9 cellular contexts compared by ENCODE assay signal in genomic region chr2:138787053-138787666, GRCh38. TPM values are rescaled to one million over a fixed set of nuclear protein-coding genes. Genes with fewer than 3 reads are reported as not detected.
DNase-seq lines count a peak whose midpoint lies in the region; ATAC-seq, FAIRE-seq and TF ChIP-seq lines count a peak whose summit lies in the region.
"Had no signal": no experiment of that assay in that cellular context is flagged by ENCODE, and none has a peak within 500 bp of the region (broad histone marks: within the 10 kb centered on the region; RNA-seq: fewer than 3 reads in every experiment).

No MANE protein-coding gene starts in this region.

- DNase-seq in COR-L47 (lab: John Stamatoyannopoulos, UW), result peak; percentile 31
- DNase-seq in NCI-H2171 treated with DMSO at 0.1 percent for 48 hours (lab: John Stamatoyannopoulos, UW), result peak; percentile 64
- DNase-seq in bronchial epithelial cell (ENCODE audit: low read depth), result peak; percentile 39
- DNase-seq in midbrain (lab: John Stamatoyannopoulos, UW), result peak; percentile 68
- DNase-seq in posterior cingulate gyrus, result no peak
- no peak for DNase-seq in activated effector memory CD4-positive, alpha-beta T cell treated with Interleukin-2 at 50 U/mL for 16 hours
- DNase-seq in activated CD4-positive, alpha-beta memory T cell treated with anti-CD3 and anti-CD28 coated beads, Interleukin-2, amount 10 ng/mL, durations not matched to agents 7 days and 5 days, result no peak

- CTCF ChIA-PET in activated CD4-positive, alpha-beta memory T cell treated with anti-CD3 and anti-CD28 coated beads, Interleukin-2, amount 10 ng/mL, durations not matched to agents 7 days and 5 days (lab: Charles Lee), result interaction anchor here (0.7 to 1.9 kb wide), 7 partner anchors 8 to 921 kb away, joined by 3 to 7 read pairs (median 3); no protein-coding TSS in a partner anchor

- no peaks in the 10 kb centered on the region for H3K4me1 Mint-ChIP-seq in activated CD4-positive, alpha-beta memory T cell treated with anti-CD3 and anti-CD28 coated beads, Interleukin-2, amount 10 ng/mL, durations not matched to agents 7 days and 5 days

- peak; percentile 66 for ATAC-seq in GM21526 (IDR thresholded peaks at IDR 0.05; ENCODE audit: low FRiP score, unreplicated experiment)

- H3K27ac Mint-ChIP-seq in activated CD4-positive, alpha-beta memory T cell treated with anti-CD3 and anti-CD28 coated beads, Interleukin-2, amount 10 ng/mL, durations not matched to agents 7 days and 5 days, result no peak overlapping the region

- no peaks in the 10 kb centered on the region for H3K36me3 ChIP-seq in bronchial epithelial cell (ENCODE audit: control insufficient read depth, insufficient read depth, low read length)
- H3K36me3 ChIP-seq: SJSA1 had no signal

- H3K4me3 ChIP-seq in bronchial epithelial cell (ENCODE audit: low read depth, low read length), result no peak overlapping the region
- H3K4me3 ChIP-seq: SJSA1 had no signal

- no peak for FAIRE-seq in bronchial epithelial cell (lab: Jason Lieb, UNC)

- POLR2A ChIA-PET in activated CD4-positive, alpha-beta memory T cell treated with anti-CD3 and anti-CD28 coated beads, Interleukin-2, amount 10 ng/mL, durations not matched to agents 7 days and 5 days (lab: Charles Lee), result no interaction called here

- peaks cover 2% of the 10 kb centered on the region for H3K27me3 ChIP-seq in bronchial epithelial cell (ENCODE audit: control insufficient read depth, insufficient read depth, low read length)

- H3K27me3 Mint-ChIP-seq in activated CD4-positive, alpha-beta memory T cell treated with anti-CD3 and anti-CD28 coated beads, Interleukin-2, amount 10 ng/mL, durations not matched to agents 7 days and 5 days, result peaks cover 19% of the 10 kb centered on the region

- H3K36me3 Mint-ChIP-seq in activated CD4-positive, alpha-beta memory T cell treated with anti-CD3 and anti-CD28 coated beads, Interleukin-2, amount 10 ng/mL, durations not matched to agents 7 days and 5 days (ENCODE audit: low read depth), result no peaks in the 10 kb centered on the region

- TF ChIP-seq CTCF in bronchial epithelial cell (IDR thresholded peaks at IDR 0.05; ENCODE audit: insufficient read depth, low read length, severe bottlenecking), result peak; percentile 59

- intact Hi-C loops in posterior cingulate gyrus (cut with DNase I), result loop anchor here (1.0 to 5.0 kb wide), 2 partner anchors 415 to 877 kb away; no protein-coding TSS in a partner anchor

- H3K9me3 Mint-ChIP-seq in activated CD4-positive, alpha-beta memory T cell treated with anti-CD3 and anti-CD28 coated beads, Interleukin-2, amount 10 ng/mL, durations not matched to agents 7 days and 5 days, result no peaks in the 10 kb centered on the region

- H3K4me3 Mint-ChIP-seq in activated CD4-positive, alpha-beta memory T cell treated with anti-CD3 and anti-CD28 coated beads, Interleukin-2, amount 10 ng/mL, durations not matched to agents 7 days and 5 days, result no peak overlapping the region

RNA-seq across cellular contexts. Expression of gene NXPH2, which starts 7.0 kb away (rescaled TPM):
- total RNA-seq in bronchial epithelial cell, result not detected in 2 replicates
- not detected for total RNA-seq in activated CD4-positive, alpha-beta memory T cell treated with anti-CD3 and anti-CD28 coated beads, Interleukin-2, amount 10 ng/mL, durations not matched to agents 7 days and 5 days

Comparison
In these comparisons a context has a peak if more than half of its experiments do, and no peak if none do; other contexts are left out.
1. DNase-seq: peak in COR-L47 (single experiment), NCI-H2171 treated with DMSO at 0.1 percent for 48 hours (single experiment), bronchial epithelial cell (single experiment) and midbrain (single experiment); none in posterior cingulate gyrus (0 of 10), activated effector memory CD4-positive, alpha-beta T cell treated with Interleukin-2 at 50 U/mL for 16 hours (single experiment) and activated CD4-positive, alpha-beta memory T cell treated with anti-CD3 and anti-CD28 coated beads, Interleukin-2, amount 10 ng/mL, durations not matched to agents 7 days and 5 days (single experiment).